In the genomic region with DNA sequence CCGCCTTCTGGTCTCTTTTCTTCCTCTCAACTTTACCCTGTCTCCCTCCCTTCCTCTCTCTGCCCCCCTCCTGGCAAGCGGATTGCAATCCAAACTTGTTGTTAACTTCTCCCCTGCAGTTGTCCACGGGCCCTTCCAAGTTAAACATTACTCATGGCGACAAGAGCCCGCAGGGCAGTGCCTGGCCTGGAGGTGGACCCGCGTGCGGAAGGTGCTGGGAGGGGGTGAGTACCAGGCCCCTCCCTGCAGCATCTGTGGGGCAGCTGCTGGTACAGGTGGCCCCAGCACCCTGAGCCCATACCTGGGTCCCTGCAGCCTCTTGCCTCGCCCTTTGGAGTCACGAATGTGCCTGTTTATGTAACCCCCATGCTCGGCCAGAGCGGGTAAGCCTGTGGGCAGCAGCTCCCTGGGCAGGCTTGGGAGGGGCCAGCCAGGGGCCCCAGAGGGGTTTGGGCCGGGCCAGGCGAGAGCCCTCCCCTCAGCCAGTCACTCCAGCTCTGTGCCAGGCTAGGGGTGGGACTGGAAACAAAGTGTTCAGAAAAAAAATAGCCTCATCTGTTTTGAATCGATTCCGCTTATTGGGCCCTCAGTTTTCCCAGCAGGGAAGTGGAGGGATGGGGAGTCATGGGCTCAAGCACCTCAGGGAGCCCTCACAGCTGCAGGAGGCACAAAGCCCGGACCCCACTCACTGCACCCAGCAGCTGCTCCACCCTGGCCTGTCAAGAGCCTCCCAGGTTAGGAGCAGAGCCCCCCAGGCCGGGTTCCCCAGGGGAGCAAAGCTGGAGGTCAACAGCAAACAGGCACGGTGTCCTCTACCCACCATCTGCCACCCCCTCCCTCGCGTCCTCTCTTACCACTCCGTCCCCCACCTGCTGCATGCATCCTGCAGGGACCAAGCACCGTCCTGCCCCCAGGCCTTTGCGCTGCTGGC, we compare ENCODE assay signal across 1 cellular context.
A peak's percentile ranks its signal among the peaks of the same experiment; 100 is the strongest.
TF ChIP-seq lines count a peak whose summit lies in the region.

No MANE protein-coding gene starts in this region.

TF ChIP-seq in HepG2, 621 proteins besides CTCF, POLR2A, EP300 and RAD21 (continued from another document and continues in another):
- TF ChIP-seq, protein P1, sequence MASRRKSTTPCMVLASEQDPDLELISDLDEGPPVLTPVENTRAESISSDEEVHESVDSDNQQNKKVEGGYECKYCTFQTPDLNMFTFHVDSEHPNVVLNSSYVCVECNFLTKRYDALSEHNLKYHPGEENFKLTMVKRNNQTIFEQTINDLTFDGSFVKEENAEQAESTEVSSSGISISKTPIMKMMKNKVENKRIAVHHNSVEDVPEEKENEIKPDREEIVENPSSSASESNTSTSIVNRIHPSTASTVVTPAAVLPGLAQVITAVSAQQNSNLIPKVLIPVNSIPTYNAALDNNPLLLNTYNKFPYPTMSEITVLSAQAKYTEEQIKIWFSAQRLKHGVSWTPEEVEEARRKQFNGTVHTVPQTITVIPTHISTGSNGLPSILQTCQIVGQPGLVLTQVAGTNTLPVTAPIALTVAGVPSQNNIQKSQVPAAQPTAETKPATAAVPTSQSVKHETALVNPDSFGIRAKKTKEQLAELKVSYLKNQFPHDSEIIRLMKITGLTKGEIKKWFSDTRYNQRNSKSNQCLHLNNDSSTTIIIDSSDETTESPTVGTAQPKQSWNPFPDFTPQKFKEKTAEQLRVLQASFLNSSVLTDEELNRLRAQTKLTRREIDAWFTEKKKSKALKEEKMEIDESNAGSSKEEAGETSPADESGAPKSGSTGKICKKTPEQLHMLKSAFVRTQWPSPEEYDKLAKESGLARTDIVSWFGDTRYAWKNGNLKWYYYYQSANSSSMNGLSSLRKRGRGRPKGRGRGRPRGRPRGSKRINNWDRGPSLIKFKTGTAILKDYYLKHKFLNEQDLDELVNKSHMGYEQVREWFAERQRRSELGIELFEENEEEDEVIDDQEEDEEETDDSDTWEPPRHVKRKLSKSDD (CRISPR knock-in tag; IDR thresholded peaks at IDR 0.05; ENCODE audit: low read depth): no peak
- TF ChIP-seq, protein P2, sequence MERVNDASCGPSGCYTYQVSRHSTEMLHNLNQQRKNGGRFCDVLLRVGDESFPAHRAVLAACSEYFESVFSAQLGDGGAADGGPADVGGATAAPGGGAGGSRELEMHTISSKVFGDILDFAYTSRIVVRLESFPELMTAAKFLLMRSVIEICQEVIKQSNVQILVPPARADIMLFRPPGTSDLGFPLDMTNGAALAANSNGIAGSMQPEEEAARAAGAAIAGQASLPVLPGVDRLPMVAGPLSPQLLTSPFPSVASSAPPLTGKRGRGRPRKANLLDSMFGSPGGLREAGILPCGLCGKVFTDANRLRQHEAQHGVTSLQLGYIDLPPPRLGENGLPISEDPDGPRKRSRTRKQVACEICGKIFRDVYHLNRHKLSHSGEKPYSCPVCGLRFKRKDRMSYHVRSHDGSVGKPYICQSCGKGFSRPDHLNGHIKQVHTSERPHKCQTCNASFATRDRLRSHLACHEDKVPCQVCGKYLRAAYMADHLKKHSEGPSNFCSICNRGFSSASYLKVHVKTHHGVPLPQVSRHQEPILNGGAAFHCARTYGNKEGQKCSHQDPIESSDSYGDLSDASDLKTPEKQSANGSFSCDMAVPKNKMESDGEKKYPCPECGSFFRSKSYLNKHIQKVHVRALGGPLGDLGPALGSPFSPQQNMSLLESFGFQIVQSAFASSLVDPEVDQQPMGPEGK (CRISPR knock-in tag; IDR thresholded peaks at IDR 0.05): peak; percentile 100
- no peak for TF ChIP-seq NPAS2 (CRISPR knock-in tag; IDR thresholded peaks at IDR 0.05; ENCODE audit: borderline replicate concordance)
- TF ChIP-seq, protein P3, sequence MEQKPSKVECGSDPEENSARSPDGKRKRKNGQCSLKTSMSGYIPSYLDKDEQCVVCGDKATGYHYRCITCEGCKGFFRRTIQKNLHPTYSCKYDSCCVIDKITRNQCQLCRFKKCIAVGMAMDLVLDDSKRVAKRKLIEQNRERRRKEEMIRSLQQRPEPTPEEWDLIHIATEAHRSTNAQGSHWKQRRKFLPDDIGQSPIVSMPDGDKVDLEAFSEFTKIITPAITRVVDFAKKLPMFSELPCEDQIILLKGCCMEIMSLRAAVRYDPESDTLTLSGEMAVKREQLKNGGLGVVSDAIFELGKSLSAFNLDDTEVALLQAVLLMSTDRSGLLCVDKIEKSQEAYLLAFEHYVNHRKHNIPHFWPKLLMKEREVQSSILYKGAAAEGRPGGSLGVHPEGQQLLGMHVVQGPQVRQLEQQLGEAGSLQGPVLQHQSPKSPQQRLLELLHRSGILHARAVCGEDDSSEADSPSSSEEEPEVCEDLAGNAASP (CRISPR knock-in tag; IDR thresholded peaks at IDR 0.05; ENCODE audit: borderline replicate concordance): no peak
- TF ChIP-seq ZNF780A (CRISPR knock-in tag; IDR thresholded peaks at IDR 0.05): no peak
- TF ChIP-seq ZNF569 (CRISPR knock-in tag; IDR thresholded peaks at IDR 0.05; ENCODE audit: borderline replicate concordance): no peak
- no peak for TF ChIP-seq GZF1 (CRISPR knock-in tag; IDR thresholded peaks at IDR 0.05)
- TF ChIP-seq ZNF678 (CRISPR knock-in tag; IDR thresholded peaks at IDR 0.05): no peak
- TF ChIP-seq ZNF33A (CRISPR knock-in tag; IDR thresholded peaks at IDR 0.05; ENCODE audit: borderline replicate concordance): no peak
- no peak; a peak in 1 of 4 replicates for TF ChIP-seq KLF16 (CRISPR knock-in tag; IDR thresholded peaks at IDR 0.05)
- TF ChIP-seq SMAD1 (CRISPR knock-in tag; IDR thresholded peaks at IDR 0.05; ENCODE audit: borderline replicate concordance, low read depth): no peak
- no peak for TF ChIP-seq ZNF879 (CRISPR knock-in tag; IDR thresholded peaks at IDR 0.05)
- TF ChIP-seq ZNF543 (CRISPR knock-in tag; IDR thresholded peaks at IDR 0.05): no peak; the same call in 1 of the 2 replicates
- no peak for TF ChIP-seq ZNF724P (CRISPR knock-in tag; IDR thresholded peaks at IDR 0.05; ENCODE audit: borderline replicate concordance)
- no peak for TF ChIP-seq CHD4 (IDR thresholded peaks at IDR 0.05; ENCODE audit: borderline replicate concordance, low read length)
- TF ChIP-seq ZNF703 (CRISPR knock-in tag; IDR thresholded peaks at IDR 0.05; ENCODE audit: borderline replicate concordance): no peak
- TF ChIP-seq, protein P4, sequence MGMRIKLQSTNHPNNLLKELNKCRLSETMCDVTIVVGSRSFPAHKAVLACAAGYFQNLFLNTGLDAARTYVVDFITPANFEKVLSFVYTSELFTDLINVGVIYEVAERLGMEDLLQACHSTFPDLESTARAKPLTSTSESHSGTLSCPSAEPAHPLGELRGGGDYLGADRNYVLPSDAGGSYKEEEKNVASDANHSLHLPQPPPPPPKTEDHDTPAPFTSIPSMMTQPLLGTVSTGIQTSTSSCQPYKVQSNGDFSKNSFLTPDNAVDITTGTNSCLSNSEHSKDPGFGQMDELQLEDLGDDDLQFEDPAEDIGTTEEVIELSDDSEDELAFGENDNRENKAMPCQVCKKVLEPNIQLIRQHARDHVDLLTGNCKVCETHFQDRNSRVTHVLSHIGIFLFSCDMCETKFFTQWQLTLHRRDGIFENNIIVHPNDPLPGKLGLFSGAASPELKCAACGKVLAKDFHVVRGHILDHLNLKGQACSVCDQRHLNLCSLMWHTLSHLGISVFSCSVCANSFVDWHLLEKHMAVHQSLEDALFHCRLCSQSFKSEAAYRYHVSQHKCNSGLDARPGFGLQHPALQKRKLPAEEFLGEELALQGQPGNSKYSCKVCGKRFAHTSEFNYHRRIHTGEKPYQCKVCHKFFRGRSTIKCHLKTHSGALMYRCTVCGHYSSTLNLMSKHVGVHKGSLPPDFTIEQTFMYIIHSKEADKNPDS (CRISPR knock-in tag; IDR thresholded peaks at IDR 0.05): no peak
- no peak for TF ChIP-seq NR3C1 (CRISPR knock-in tag; IDR thresholded peaks at IDR 0.05)
- no peak for TF ChIP-seq RNF2 (conservative IDR thresholded peaks at IDR 0.05; ENCODE audit: low read depth)
- TF ChIP-seq, protein P5, sequence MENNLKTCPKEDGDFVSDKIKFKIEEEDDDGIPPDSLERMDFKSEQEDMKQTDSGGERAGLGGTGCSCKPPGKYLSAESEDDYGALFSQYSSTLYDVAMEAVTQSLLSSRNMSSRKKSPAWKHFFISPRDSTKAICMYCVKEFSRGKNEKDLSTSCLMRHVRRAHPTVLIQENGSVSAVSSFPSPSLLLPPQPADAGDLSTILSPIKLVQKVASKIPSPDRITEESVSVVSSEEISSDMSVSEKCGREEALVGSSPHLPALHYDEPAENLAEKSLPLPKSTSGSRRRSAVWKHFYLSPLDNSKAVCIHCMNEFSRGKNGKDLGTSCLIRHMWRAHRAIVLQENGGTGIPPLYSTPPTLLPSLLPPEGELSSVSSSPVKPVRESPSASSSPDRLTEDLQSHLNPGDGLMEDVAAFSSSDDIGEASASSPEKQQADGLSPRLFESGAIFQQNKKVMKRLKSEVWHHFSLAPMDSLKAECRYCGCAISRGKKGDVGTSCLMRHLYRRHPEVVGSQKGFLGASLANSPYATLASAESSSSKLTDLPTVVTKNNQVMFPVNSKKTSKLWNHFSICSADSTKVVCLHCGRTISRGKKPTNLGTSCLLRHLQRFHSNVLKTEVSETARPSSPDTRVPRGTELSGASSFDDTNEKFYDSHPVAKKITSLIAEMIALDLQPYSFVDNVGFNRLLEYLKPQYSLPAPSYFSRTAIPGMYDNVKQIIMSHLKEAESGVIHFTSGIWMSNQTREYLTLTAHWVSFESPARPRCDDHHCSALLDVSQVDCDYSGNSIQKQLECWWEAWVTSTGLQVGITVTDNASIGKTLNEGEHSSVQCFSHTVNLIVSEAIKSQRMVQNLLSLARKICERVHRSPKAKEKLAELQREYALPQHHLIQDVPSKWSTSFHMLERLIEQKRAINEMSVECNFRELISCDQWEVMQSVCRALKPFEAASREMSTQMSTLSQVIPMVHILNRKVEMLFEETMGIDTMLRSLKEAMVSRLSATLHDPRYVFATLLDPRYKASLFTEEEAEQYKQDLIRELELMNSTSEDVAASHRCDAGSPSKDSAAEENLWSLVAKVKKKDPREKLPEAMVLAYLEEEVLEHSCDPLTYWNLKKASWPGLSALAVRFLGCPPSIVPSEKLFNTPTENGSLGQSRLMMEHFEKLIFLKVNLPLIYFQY (CRISPR knock-in tag; IDR thresholded peaks at IDR 0.05; ENCODE audit: borderline replicate concordance): peak; percentile 38
- no peak for TF ChIP-seq ZNF253 (CRISPR knock-in tag; IDR thresholded peaks at IDR 0.05; ENCODE audit: borderline replicate concordance)
- no peak for TF ChIP-seq PLRG1 (conservative IDR thresholded peaks at IDR 0.05)
- no peak for TF ChIP-seq ZNF335 (CRISPR knock-in tag; IDR thresholded peaks at IDR 0.05)
- no peak for TF ChIP-seq SRY (CRISPR knock-in tag; IDR thresholded peaks at IDR 0.05)
- no peak for TF ChIP-seq NFYC (CRISPR knock-in tag; IDR thresholded peaks at IDR 0.05)
- no peak; the same call in 1 of the 2 replicates for TF ChIP-seq NR2F6 (IDR thresholded peaks at IDR 0.05)
- no peak; the same call in 1 of the 2 replicates for TF ChIP-seq NR2F6 (CRISPR knock-in tag; IDR thresholded peaks at IDR 0.05)
- TF ChIP-seq ZIK1 (CRISPR knock-in tag; IDR thresholded peaks at IDR 0.05; ENCODE audit: borderline replicate concordance, low read depth): no peak
- no peak for TF ChIP-seq RFX3 (CRISPR knock-in tag; IDR thresholded peaks at IDR 0.05)
- TF ChIP-seq, protein P6, sequence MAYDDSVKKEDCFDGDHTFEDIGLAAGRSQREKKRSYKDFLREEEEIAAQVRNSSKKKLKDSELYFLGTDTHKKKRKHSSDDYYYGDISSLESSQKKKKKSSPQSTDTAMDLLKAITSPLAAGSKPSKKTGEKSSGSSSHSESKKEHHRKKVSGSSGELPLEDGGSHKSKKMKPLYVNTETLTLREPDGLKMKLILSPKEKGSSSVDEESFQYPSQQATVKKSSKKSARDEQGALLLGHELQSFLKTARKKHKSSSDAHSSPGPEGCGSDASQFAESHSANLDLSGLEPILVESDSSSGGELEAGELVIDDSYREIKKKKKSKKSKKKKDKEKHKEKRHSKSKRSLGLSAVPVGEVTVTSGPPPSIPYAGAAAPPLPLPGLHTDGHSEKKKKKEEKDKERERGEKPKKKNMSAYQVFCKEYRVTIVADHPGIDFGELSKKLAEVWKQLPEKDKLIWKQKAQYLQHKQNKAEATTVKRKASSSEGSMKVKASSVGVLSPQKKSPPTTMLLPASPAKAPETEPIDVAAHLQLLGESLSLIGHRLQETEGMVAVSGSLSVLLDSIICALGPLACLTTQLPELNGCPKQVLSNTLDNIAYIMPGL (CRISPR knock-in tag; IDR thresholded peaks at IDR 0.05; ENCODE audit: borderline replicate concordance in 1 of 2, low read depth in 1 of 2): peak in 1 of 2 experiments; percentile 34; a peak in 2 of 4 replicates
- no peak for TF ChIP-seq IRX3 (CRISPR knock-in tag; IDR thresholded peaks at IDR 0.05; ENCODE audit: borderline replicate concordance, low read depth)
- no peak; the same call in 1 of the 2 replicates for TF ChIP-seq HOXD1 (CRISPR knock-in tag; IDR thresholded peaks at IDR 0.05)
- TF ChIP-seq, protein P7, sequence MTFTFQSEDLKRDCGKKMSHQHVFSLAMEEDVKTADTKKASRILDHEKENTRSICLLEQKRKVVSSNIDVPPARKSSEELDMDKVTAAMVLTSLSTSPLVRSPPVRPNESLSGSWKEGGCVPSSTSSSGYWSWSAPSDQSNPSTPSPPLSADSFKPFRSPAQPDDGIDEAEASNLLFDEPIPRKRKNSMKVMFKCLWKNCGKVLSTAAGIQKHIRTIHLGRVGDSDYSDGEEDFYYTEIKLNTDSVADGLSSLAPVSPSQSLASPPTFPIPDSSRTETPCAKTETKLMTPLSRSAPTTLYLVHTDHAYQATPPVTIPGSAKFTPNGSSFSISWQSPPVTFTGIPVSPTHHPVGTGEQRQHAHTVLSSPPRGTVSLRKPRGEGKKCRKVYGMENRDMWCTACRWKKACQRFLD (CRISPR knock-in tag; IDR thresholded peaks at IDR 0.05; ENCODE audit: borderline replicate concordance): no peak
- peak; percentile 73 for TF ChIP-seq ZNF629 (CRISPR knock-in tag; conservative IDR thresholded peaks at IDR 0.05)
- no peak; the same call in 1 of the 2 replicates for TF ChIP-seq SP5 (CRISPR knock-in tag; IDR thresholded peaks at IDR 0.05; ENCODE audit: borderline replicate concordance, low read depth)
- TF ChIP-seq CEBPG (CRISPR knock-in tag; IDR thresholded peaks at IDR 0.05): peak; percentile 36; the same call in 1 of the 2 replicates
- TF ChIP-seq NFE2L1 (CRISPR knock-in tag; IDR thresholded peaks at IDR 0.05; ENCODE audit: borderline replicate concordance): no peak
- TF ChIP-seq KDM2A (CRISPR knock-in tag; IDR thresholded peaks at IDR 0.05; ENCODE audit: borderline replicate concordance, low read depth): no peak; the same call in 1 of the 2 replicates
- no peak for TF ChIP-seq ZFYVE20 (CRISPR knock-in tag; IDR thresholded peaks at IDR 0.05; ENCODE audit: borderline replicate concordance, low read depth)
- TF ChIP-seq RFX1 (IDR thresholded peaks at IDR 0.05): no peak
- TF ChIP-seq, protein P8, sequence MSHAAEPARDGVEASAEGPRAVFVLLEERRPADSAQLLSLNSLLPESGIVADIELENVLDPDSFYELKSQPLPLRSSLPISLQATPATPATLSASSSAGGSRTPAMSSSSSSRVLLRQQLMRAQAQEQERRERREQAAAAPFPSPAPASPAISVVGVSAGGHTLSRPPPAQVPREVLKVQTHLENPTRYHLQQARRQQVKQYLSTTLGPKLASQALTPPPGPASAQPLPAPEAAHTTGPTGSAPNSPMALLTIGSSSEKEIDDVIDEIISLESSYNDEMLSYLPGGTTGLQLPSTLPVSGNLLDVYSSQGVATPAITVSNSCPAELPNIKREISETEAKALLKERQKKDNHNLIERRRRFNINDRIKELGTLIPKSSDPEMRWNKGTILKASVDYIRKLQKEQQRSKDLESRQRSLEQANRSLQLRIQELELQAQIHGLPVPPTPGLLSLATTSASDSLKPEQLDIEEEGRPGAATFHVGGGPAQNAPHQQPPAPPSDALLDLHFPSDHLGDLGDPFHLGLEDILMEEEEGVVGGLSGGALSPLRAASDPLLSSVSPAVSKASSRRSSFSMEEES (CRISPR knock-in tag; IDR thresholded peaks at IDR 0.05): no peak; the same call in 1 of the 2 replicates
- no peak for TF ChIP-seq SIX4 (CRISPR knock-in tag; IDR thresholded peaks at IDR 0.05)
- no peak for TF ChIP-seq HOXA9 (CRISPR knock-in tag; IDR thresholded peaks at IDR 0.05; ENCODE audit: borderline replicate concordance)
